ENCODE assay signal across 22 cellular contexts in genomic region chr15:71880276-71880675, GRCh38.
"Had no signal": no experiment of that assay in that cellular context is flagged by ENCODE, and none has a peak within 500 bp of the region (broad histone marks: within the 10 kb centered on the region; RNA-seq: fewer than 3 reads in every experiment).

No MANE protein-coding gene starts in this region.

- H3K4me3 ChIP-seq: coronary artery, dorsolateral prefrontal cortex, esophagus squamous epithelium, gastrocnemius medialis, heart right ventricle, left lung, lower lobe of right lung had no signal

- DNase-seq: dermis blood vessel endothelial cell; dorsolateral prefrontal cortex; effector CD4-positive, alpha-beta T cell; effector memory CD4-positive, alpha-beta T cell; erythroblast; esophagus squamous epithelium; foreskin fibroblast; foreskin melanocyte; gastrocnemius medialis; glutamatergic neuron; head of caudate nucleus; heart right ventricle; hippocampal formation; left cardiac atrium; left lung; left ventricle myocardium superior; lower lobe of right lung; mesenchymal stem cell; midbrain had no signal

- H3K27me3 ChIP-seq: dorsolateral prefrontal cortex, esophagus squamous epithelium, gastrocnemius medialis, heart right ventricle, left lung had no signal

- H3K4me1 ChIP-seq: esophagus squamous epithelium, gastrocnemius medialis, heart right ventricle, left lung, lower lobe of right lung had no signal

- ATAC-seq: esophagus mucosa, gastrocnemius medialis, heart right ventricle, left cardiac atrium, left lung, left ventricle myocardium superior, lower lobe of right lung had no signal

- H3K9me3 ChIP-seq: esophagus squamous epithelium, gastrocnemius medialis, heart right ventricle, left lung, lower lobe of right lung had no signal

- H3K27ac ChIP-seq: coronary artery, dorsolateral prefrontal cortex, epithelial cell of prostate, esophagus squamous epithelium, gastrocnemius medialis, heart right ventricle, left lung, lower lobe of right lung had no signal
